In the genomic region with DNA sequence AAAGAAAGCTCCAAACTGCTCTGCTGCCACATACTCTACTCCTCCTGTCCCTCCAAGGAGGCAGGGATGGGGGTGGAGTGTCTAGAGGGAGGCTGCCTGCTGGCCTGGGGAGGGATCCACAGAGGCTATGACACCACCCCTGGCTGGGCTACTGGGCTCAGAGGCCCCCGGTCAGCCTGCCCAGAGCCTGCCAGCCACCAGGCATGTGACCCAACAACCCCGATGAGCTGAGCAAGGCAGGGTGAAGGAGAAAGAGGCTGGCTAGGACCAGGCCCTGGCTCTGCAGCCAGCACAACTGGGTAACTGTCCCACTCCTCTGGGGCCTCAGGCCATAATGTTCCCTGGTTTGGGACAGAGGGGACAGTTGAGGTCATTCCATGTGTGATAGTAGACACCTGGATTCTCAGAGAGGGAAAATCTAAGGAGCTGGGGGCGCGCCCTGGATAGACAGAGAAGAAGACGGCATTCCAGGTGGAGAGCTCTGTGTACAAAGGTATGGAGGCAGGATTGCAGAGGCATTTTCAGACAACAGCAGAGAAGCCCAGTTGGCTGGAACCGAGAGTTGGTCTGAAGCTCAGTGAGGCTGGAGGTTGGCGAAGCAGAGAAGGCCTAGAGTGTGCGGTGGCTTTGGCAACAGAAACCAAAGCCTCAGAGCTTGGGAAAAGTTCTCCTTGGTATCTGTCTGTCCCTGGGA, we compare ENCODE assay signal across 17 cellular contexts. TPM values are rescaled to one million over a fixed set of nuclear protein-coding genes. Genes with fewer than 3 reads are reported as not detected.
DNase-seq lines count a peak whose midpoint lies in the region; TF ChIP-seq lines count a peak whose summit lies in the region.
"Had no signal": no experiment of that assay in that cellular context is flagged by ENCODE, and none has a peak within 500 bp of the region (broad histone marks: within the 10 kb centered on the region; RNA-seq: fewer than 3 reads in every experiment).

No MANE protein-coding gene starts in this region.

- no peaks in the 10 kb centered on the region for H3K36me3 Mint-ChIP-seq in CD8-positive, alpha-beta memory T cell
- H3K36me3 Mint-ChIP-seq: memory B cell had no signal

- H3K4me3 ChIP-seq in ACC112 (ENCODE audit: low read depth, low read length) (no peak overlapping the region), brain microvascular endothelial cell (ENCODE audit: low read depth, low read length) (no peak overlapping the region), hepatocyte (no peak overlapping the region), rectal smooth muscle tissue (ENCODE audit: low read length) (peak overlapping the region; percentile 93)
- H3K4me3 ChIP-seq in CD8-positive, alpha-beta memory T cell (ENCODE audit: low read length): no peak overlapping the region

- 91% methylated on average over 8 of the region's 8 CpGs for WGBS in hepatocyte (ENCODE audit: low lambda C conversion rate, missing lambda C conversion rate)

- H3K9me3 Mint-ChIP-seq in CD8-positive, alpha-beta memory T cell: no peaks in the 10 kb centered on the region
- H3K9me3 Mint-ChIP-seq: activated CD4-positive, alpha-beta T cell treated with anti-CD3 and anti-CD28 coated beads, Interleukin-2, amount 10 ng/mL, durations not matched to agents 7 days and 5 days; memory B cell had no signal

- no peaks in the 10 kb centered on the region for H3K9me2 ChIP-seq in hepatocyte (replicated peaks; ENCODE audit: insufficient read depth)

- H3K4me3 Mint-ChIP-seq in CD8-positive, alpha-beta memory T cell: no peak overlapping the region
- H3K4me3 Mint-ChIP-seq: activated CD4-positive, alpha-beta T cell treated with anti-CD3 and anti-CD28 coated beads, Interleukin-2, amount 10 ng/mL, durations not matched to agents 7 days and 5 days; memory B cell had no signal

- CTCF ChIA-PET in CD8-positive, alpha-beta memory T cell (lab: Charles Lee): no interaction called here

- in situ Hi-C loops in brain microvascular endothelial cell (cut with HindIII; ENCODE audit: low pct_ligation_motif_present, low sequenced_read_pairs): no loop called here

- TF ChIP-seq CTCF in brain microvascular endothelial cell (IDR thresholded peaks at IDR 0.05; ENCODE audit: low read depth, low read length, missing control alignments) (no peak), hepatocyte (IDR thresholded peaks at IDR 0.05; ENCODE audit: poor library complexity) (no peak)

- no peaks in the 10 kb centered on the region for H3K36me3 ChIP-seq in ACC112 (ENCODE audit: insufficient read depth, low read length)
- peaks cover 65% of the 10 kb centered on the region for H3K36me3 ChIP-seq in brain microvascular endothelial cell (replicated peaks)
- no peaks in the 10 kb centered on the region for H3K36me3 ChIP-seq in hepatocyte (replicated peaks; ENCODE audit: insufficient read depth, low read depth)
- H3K36me3 ChIP-seq in rectal smooth muscle tissue (ENCODE audit: control insufficient read depth, insufficient read depth, low read length): peaks cover 59% of the 10 kb centered on the region
- no peaks in the 10 kb centered on the region for H3K36me3 ChIP-seq in CD8-positive, alpha-beta memory T cell (ENCODE audit: insufficient read depth, low read length)

- DNase-seq in brain microvascular endothelial cell (no peak), hepatocyte (ENCODE audit: low spot score) (no peak), NCI-H1930 (lab: John Stamatoyannopoulos, UW) (no peak), SHP77 (lab: John Stamatoyannopoulos, UW) (no peak), NCI-H1417 treated with DMSO at 0.1 percent for 48 hours (lab: John Stamatoyannopoulos, UW) (no peak)
- no peak for DNase-seq in CD8-positive, alpha-beta memory T cell
- DNase-seq: activated CD4-positive, alpha-beta T cell treated with anti-CD3 and anti-CD28 coated beads, Interleukin-2, amount 10 ng/mL, durations not matched to agents 7 days and 5 days; NCI-H446; OCI-M1; retina; substantia nigra had no signal

- H3K27me3 ChIP-seq in ACC112 (ENCODE audit: insufficient read depth, low read length) (no peaks in the 10 kb centered on the region), brain microvascular endothelial cell (replicated peaks) (no peaks in the 10 kb centered on the region), hepatocyte (no peaks in the 10 kb centered on the region), rectal smooth muscle tissue (ENCODE audit: control insufficient read depth, insufficient read depth, low read length) (no peaks in the 10 kb centered on the region)
- H3K27me3 ChIP-seq in CD8-positive, alpha-beta memory T cell (ENCODE audit: insufficient read depth, low read length, poor library complexity, severe bottlenecking): no peaks in the 10 kb centered on the region

- no peak overlapping the region for H2AFZ ChIP-seq in ACC112 (ENCODE audit: low read length, unreplicated experiment)
- H2AFZ ChIP-seq in hepatocyte: no peak overlapping the region

- H3K4me1 Mint-ChIP-seq in CD8-positive, alpha-beta memory T cell: no peaks in the 10 kb centered on the region
- H3K4me1 Mint-ChIP-seq: activated CD4-positive, alpha-beta T cell treated with anti-CD3 and anti-CD28 coated beads, Interleukin-2, amount 10 ng/mL, durations not matched to agents 7 days and 5 days had no signal

- H3K27me3 Mint-ChIP-seq in CD8-positive, alpha-beta memory T cell: peaks cover 3 to 5% of the 10 kb centered on the region in 2 donors
- H3K27me3 Mint-ChIP-seq: activated CD4-positive, alpha-beta T cell treated with anti-CD3 and anti-CD28 coated beads, Interleukin-2, amount 10 ng/mL, durations not matched to agents 7 days and 5 days had no signal

- H3K27ac ChIP-seq in ACC112 (ENCODE audit: low read depth, low read length) (peak overlapping the region; percentile 84; the same call in 1 of the 2 replicates), brain microvascular endothelial cell (peak overlapping the region; percentile 78), hepatocyte (peak overlapping the region; percentile 90), rectal smooth muscle tissue (ENCODE audit: low read depth, low read length) (peak overlapping the region; percentile 99)
- no peak overlapping the region for H3K27ac ChIP-seq in CD8-positive, alpha-beta memory T cell (ENCODE audit: low read depth, low read length)

- H3K79me2 ChIP-seq in ACC112 (ENCODE audit: control insufficient read depth, insufficient read depth, low read length, unreplicated experiment) (peaks cover 41% of the 10 kb centered on the region), hepatocyte (peaks cover 46% of the 10 kb centered on the region)

- no peaks in the 10 kb centered on the region for H4K20me1 ChIP-seq in hepatocyte (ENCODE audit: insufficient read depth, poor library complexity, severe bottlenecking)

- peak overlapping the region; percentile 70 for H3K9ac ChIP-seq in rectal smooth muscle tissue (ENCODE audit: low read length)

- POLR2A ChIA-PET in CD8-positive, alpha-beta memory T cell (lab: Charles Lee): no interaction called here

- H3K9me3 ChIP-seq in hepatocyte (ENCODE audit: low read depth): no peaks in the 10 kb centered on the region
- no peaks in the 10 kb centered on the region for H3K9me3 ChIP-seq in CD8-positive, alpha-beta memory T cell (ENCODE audit: low read length)

- H3K27ac Mint-ChIP-seq in CD8-positive, alpha-beta memory T cell: no peak overlapping the region
- H3K27ac Mint-ChIP-seq: activated CD4-positive, alpha-beta T cell treated with anti-CD3 and anti-CD28 coated beads, Interleukin-2, amount 10 ng/mL, durations not matched to agents 7 days and 5 days; memory B cell had no signal

- H3K4me2 ChIP-seq in hepatocyte: no peak overlapping the region

- H3K4me1 ChIP-seq in ACC112 (ENCODE audit: control insufficient read depth, insufficient read depth, low read length, unreplicated experiment): peaks cover 33% of the 10 kb centered on the region
- H3K4me1 ChIP-seq in hepatocyte (ENCODE audit: insufficient read depth): peaks cover 30% of the 10 kb centered on the region
- peaks cover 35% of the 10 kb centered on the region for H3K4me1 ChIP-seq in rectal smooth muscle tissue (ENCODE audit: control insufficient read depth, insufficient read depth, low read length)
- H3K4me1 ChIP-seq in CD8-positive, alpha-beta memory T cell (ENCODE audit: insufficient read depth, low read length): no peaks in the 10 kb centered on the region

RNA-seq across cellular contexts. Expression of a gene that starts 33.8 kb away (rescaled TPM):
- 0.60 TPM in 1 of 2 replicates, not detected in the other for total RNA-seq in hepatocyte
- 0.27 TPM in 1 of 2 replicates, not detected in the other for polyA plus RNA-seq in hepatocyte
- not detected for total RNA-seq in CD8-positive, alpha-beta memory T cell
- polyA plus RNA-seq in CD8-positive, alpha-beta memory T cell: not detected
- total RNA-seq: A673; activated CD4-positive, alpha-beta T cell treated with anti-CD3 and anti-CD28 coated beads, Interleukin-2, amount 10 ng/mL, durations not matched to agents 7 days and 5 days; bronchial epithelial cell; T-helper 1 cell treated with Interleukin-12 subunit alpha and Interleukin-12 subunit beta and Interleukin-4 antibody, amounts not matched to agents 30 ng/mL and 1 ng/mL, for 36 hours had no signal

RNA-seq across cellular contexts. Expression of a gene that starts 55.1 kb away (rescaled TPM):
- total RNA-seq in hepatocyte: 8.9 and 9.1 TPM in 2 replicates
- 12.9 and 14.4 TPM in 2 replicates for polyA plus RNA-seq in hepatocyte
- total RNA-seq in CD8-positive, alpha-beta memory T cell: 10 to 100 TPM; 22.6 to 23.3 TPM
- polyA plus RNA-seq in CD8-positive, alpha-beta memory T cell: 11.9 TPM
